ENCODE assay signal across 21 cellular contexts in genomic region chr1:6832789-6833188, GRCh38. TPM values are rescaled to one million over a fixed set of nuclear protein-coding genes. Genes with fewer than 3 reads are reported as not detected.
DNase-seq lines count a peak whose midpoint lies in the region; ATAC-seq and TF ChIP-seq lines count a peak whose summit lies in the region.
"Had no signal": no experiment of that assay in that cellular context is flagged by ENCODE, and none has a peak within 500 bp of the region (broad histone marks: within the 10 kb centered on the region; RNA-seq: fewer than 3 reads in every experiment).

No MANE protein-coding gene starts in this region.

- H2AK5ac ChIP-seq in trophoblast cell (ENCODE audit: low read length): no peak overlapping the region

- no peak overlapping the region for H4K12ac ChIP-seq in trophoblast cell (ENCODE audit: low read depth, low read length)

- H3K36me3 ChIP-seq in cardiac muscle cell: peaks cover 3% of the 10 kb centered on the region
- H3K36me3 ChIP-seq in trophoblast cell (ENCODE audit: control insufficient read depth in 1 of 2, insufficient read depth in 2 of 2, low read length in 2 of 2): peaks cover 2 to 8% of the 10 kb centered on the region in 2 experiments

- no peaks in the 10 kb centered on the region for H3K27me3 Mint-ChIP-seq in activated CD4-positive, alpha-beta T cell treated with anti-CD3 and anti-CD28 coated beads, Interleukin-2, amount 10 ng/mL, durations not matched to agents 7 days and 5 days
- H3K27me3 Mint-ChIP-seq: activated CD8-positive, alpha-beta T cell treated with anti-CD3 and anti-CD28 coated beads for 36 hours; CD4-positive, CD25-positive, alpha-beta regulatory T cell; type B pancreatic cell had no signal

- no peak overlapping the region for H3K23ac ChIP-seq in trophoblast cell (ENCODE audit: low read length)

- POLR2A ChIA-PET in activated CD4-positive, alpha-beta T cell treated with anti-CD3 and anti-CD28 coated beads, Interleukin-2, amount 10 ng/mL, durations not matched to agents 7 days and 5 days (lab: Charles Lee): no interaction called here

- H3K4me3 Mint-ChIP-seq in activated CD4-positive, alpha-beta T cell treated with anti-CD3 and anti-CD28 coated beads, Interleukin-2, amount 10 ng/mL, durations not matched to agents 7 days and 5 days: no peak overlapping the region
- H3K4me3 Mint-ChIP-seq: activated CD8-positive, alpha-beta T cell treated with anti-CD3 and anti-CD28 coated beads for 36 hours; CD4-positive, CD25-positive, alpha-beta regulatory T cell; natural killer cell; type B pancreatic cell had no signal

- no peak overlapping the region for H3K4ac ChIP-seq in trophoblast cell (ENCODE audit: low read depth, low read length)

- H4K8ac ChIP-seq in trophoblast cell (ENCODE audit: low read depth, low read length): no peak overlapping the region

- H3K27ac ChIP-seq in cardiac muscle cell (peak overlapping the region; percentile 73), trophoblast cell (ENCODE audit: low read depth, low read length) (no peak overlapping the region)
- H3K27ac ChIP-seq: A549, esophagus muscularis mucosa, KMS-11 had no signal

- H3K79me2 ChIP-seq in trophoblast cell (ENCODE audit: control insufficient read depth, insufficient read depth, low read length, poor library complexity): no peaks in the 10 kb centered on the region

- no peak overlapping the region for H2BK5ac ChIP-seq in trophoblast cell (ENCODE audit: low read depth, low read length, poor library complexity)

- no CpG with 5 or more reads among the region's 2 CpGs for WGBS in trophoblast cell (ENCODE audit: extremely low coverage, insufficient coverage, insufficient read length)

- H3K4me3 ChIP-seq in cardiac muscle cell: no peak overlapping the region
- no peak overlapping the region for H3K4me3 ChIP-seq in trophoblast cell (ENCODE audit: low read depth, low read length)
- H3K4me3 ChIP-seq: A549, esophagus muscularis mucosa had no signal

- intact Hi-C loops in left cardiac atrium (cut with DNase I): no loop called here
- intact Hi-C loops in head of caudate nucleus (cut with DNase I): no loop called here

- H3K9me3 ChIP-seq in cardiac muscle cell (ENCODE audit: low read depth): no peaks in the 10 kb centered on the region
- no peaks in the 10 kb centered on the region for H3K9me3 ChIP-seq in trophoblast cell (ENCODE audit: insufficient read depth, low read depth, low read length)
- H3K9me3 ChIP-seq: A549, esophagus muscularis mucosa had no signal

- H3K4me2 ChIP-seq in trophoblast cell (ENCODE audit: low read length): no peak overlapping the region
- H3K4me2 ChIP-seq: A549, KMS-11 had no signal

- no peak overlapping the region for H2BK12ac ChIP-seq in trophoblast cell (ENCODE audit: low read length)

- H3K4me1 Mint-ChIP-seq in activated CD4-positive, alpha-beta T cell treated with anti-CD3 and anti-CD28 coated beads, Interleukin-2, amount 10 ng/mL, durations not matched to agents 7 days and 5 days: no peaks in the 10 kb centered on the region

- H2BK120ac ChIP-seq in trophoblast cell (ENCODE audit: insufficient read depth, low read length, poor library complexity): no peak overlapping the region

- no peaks in the 10 kb centered on the region for H3K9me3 Mint-ChIP-seq in activated CD4-positive, alpha-beta T cell treated with anti-CD3 and anti-CD28 coated beads, Interleukin-2, amount 10 ng/mL, durations not matched to agents 7 days and 5 days
- H3K9me3 Mint-ChIP-seq: activated CD8-positive, alpha-beta T cell treated with anti-CD3 and anti-CD28 coated beads for 36 hours; activated T-helper 2 cell treated with anti-CD3 and anti-CD28 coated beads, Interferon-gamma antibody, Interleukin-2, Interleukin-4, amounts not matched to agents 10 μg/mL and 5 μg/mL and 100 μg/mL, durations not matched to agents 14 hours and 24 hours and 36 hours; CD4-positive, CD25-positive, alpha-beta regulatory T cell; natural killer cell had no signal

- no peak overlapping the region for H3K18ac ChIP-seq in trophoblast cell (ENCODE audit: low read length)

- no peak overlapping the region for H3K9ac ChIP-seq in trophoblast cell (ENCODE audit: low read length)
- H3K9ac ChIP-seq: KMS-11 had no signal

- DNase-seq in cardiac muscle cell (ENCODE audit: low read depth in 1 of 2, low spot score in 1 of 2) (peak in 1 of 2 donors; percentile 32), left cardiac atrium (no peak), NCI-H2196 (lab: John Stamatoyannopoulos, UW; ENCODE audit: unreplicated experiment) (peak; percentile 53), head of caudate nucleus (peak in 41 of 42 donors; percentile 34 to 95 (median 71)), trophoblast cell (no peak)
- no peak for DNase-seq in activated CD4-positive, alpha-beta T cell treated with anti-CD3 and anti-CD28 coated beads, Interleukin-2, amount 10 ng/mL, durations not matched to agents 7 days and 5 days
- DNase-seq in stimulated activated naive CD4-positive, alpha-beta T cell treated with Interleukin-2 at 50 U/mL for 16 hours (lab: John Stamatoyannopoulos, UW): no peak
- DNase-seq: activated CD8-positive, alpha-beta T cell treated with anti-CD3 and anti-CD28 coated beads for 36 hours; CD4-positive, CD25-positive, alpha-beta regulatory T cell; cortex of kidney; GF-D8; natural killer cell; NCI-H2227 treated with DMSO at 0.1 percent for 48 hours; OCI-M1; stimulated activated CD4-positive, alpha-beta T cell treated with anti-CD3 and anti-CD28 coated beads, Interleukin-2, amount 100 ng/mL, for 24 hours had no signal

- CTCF ChIA-PET in activated CD4-positive, alpha-beta T cell treated with anti-CD3 and anti-CD28 coated beads, Interleukin-2, amount 10 ng/mL, durations not matched to agents 7 days and 5 days (lab: Charles Lee): no interaction called here

- H4K91ac ChIP-seq in trophoblast cell (ENCODE audit: low read depth, low read length): no peak overlapping the region

- peaks cover 2% of the 10 kb centered on the region for H3K36me3 Mint-ChIP-seq in activated CD4-positive, alpha-beta T cell treated with anti-CD3 and anti-CD28 coated beads, Interleukin-2, amount 10 ng/mL, durations not matched to agents 7 days and 5 days (ENCODE audit: low read depth)
- H3K36me3 Mint-ChIP-seq: natural killer cell had no signal

- H3K27me3 ChIP-seq in cardiac muscle cell (no peaks in the 10 kb centered on the region), trophoblast cell (ENCODE audit: insufficient read depth, low read length) (no peaks in the 10 kb centered on the region)
- H3K27me3 ChIP-seq: esophagus muscularis mucosa had no signal

- no peak for ATAC-seq in left cardiac atrium
- ATAC-seq in GM19395 (IDR thresholded peaks at IDR 0.05; ENCODE audit: unreplicated experiment): no peak
- ATAC-seq: A549; activated CD8-positive, alpha-beta T cell treated with anti-CD3 and anti-CD28 coated beads for 36 hours; natural killer cell had no signal

- peaks cover 34% of the 10 kb centered on the region for H3K4me1 ChIP-seq in cardiac muscle cell (ENCODE audit: low read depth)
- H3K4me1 ChIP-seq in trophoblast cell (ENCODE audit: control insufficient read depth in 1 of 2, insufficient read depth in 2 of 2, low read length in 2 of 2): no peaks in the 10 kb centered on the region

- H3K27ac Mint-ChIP-seq in activated CD4-positive, alpha-beta T cell treated with anti-CD3 and anti-CD28 coated beads, Interleukin-2, amount 10 ng/mL, durations not matched to agents 7 days and 5 days: no peak overlapping the region
- H3K27ac Mint-ChIP-seq: activated CD8-positive, alpha-beta T cell treated with anti-CD3 and anti-CD28 coated beads for 36 hours; activated T-helper 2 cell treated with anti-CD3 and anti-CD28 coated beads, Interferon-gamma antibody, Interleukin-2, Interleukin-4, amounts not matched to agents 10 μg/mL and 5 μg/mL and 100 μg/mL, durations not matched to agents 14 hours and 24 hours and 36 hours; natural killer cell; type B pancreatic cell had no signal

- no peak overlapping the region for H3K14ac ChIP-seq in trophoblast cell (ENCODE audit: low read length)

- no peaks in the 10 kb centered on the region for H3K79me1 ChIP-seq in trophoblast cell (ENCODE audit: low read length)

- TF ChIP-seq CTCF in cardiac muscle cell (IDR thresholded peaks at IDR 0.05; ENCODE audit: low read depth, low read length): no peak

- no peak overlapping the region for H2AFZ ChIP-seq in trophoblast cell (ENCODE audit: insufficient read depth, low read length, poor library complexity)

RNA-seq across cellular contexts. Expression of gene CAMTA1, which starts 47.5 kb away (rescaled TPM):
- total RNA-seq in cardiac muscle cell: 209 and 213 TPM in 2 replicates
- polyA plus RNA-seq in cardiac muscle cell: 336 and 341 TPM in 2 replicates
- total RNA-seq in left cardiac atrium: 100 to 1,000 TPM; 109 to 128 TPM
- 10 to 100 TPM; 39.3 to 48.8 TPM for total RNA-seq in activated CD4-positive, alpha-beta T cell treated with anti-CD3 and anti-CD28 coated beads, Interleukin-2, amount 10 ng/mL, durations not matched to agents 7 days and 5 days
- 185 and 191 TPM in 2 replicates for polyA plus RNA-seq in trophoblast cell (2013)

Comparison
In these comparisons a context has a peak if more than half of its experiments do, and no peak if none do; other contexts are left out.
1. DNase-seq: peak in NCI-H2196 (single experiment) and head of caudate nucleus (41 of 42); none in left cardiac atrium (single experiment), activated CD4-positive, alpha-beta T cell treated with anti-CD3 and anti-CD28 coated beads, Interleukin-2, amount 10 ng/mL, durations not matched to agents 7 days and 5 days (single experiment), stimulated activated naive CD4-positive, alpha-beta T cell treated with Interleukin-2 at 50 U/mL for 16 hours (single experiment) and trophoblast cell (0 of 2).